Comparison of ENCODE assay signal across 8 cellular contexts in genomic region chr16:661184-661821, GRCh38. TPM values are rescaled to one million over a fixed set of nuclear protein-coding genes. Genes with fewer than 3 reads are reported as not detected.
DNase-seq lines count a peak whose midpoint lies in the region; ATAC-seq, FAIRE-seq and TF ChIP-seq lines count a peak whose summit lies in the region.

No MANE protein-coding gene starts in this region.

- H3K27me3 ChIP-seq in H7 (ENCODE audit: control insufficient read depth, insufficient read depth, low read length) (no peaks in the 10 kb centered on the region), MM.1S (replicated peaks; ENCODE audit: insufficient read depth, low read length) (no peaks in the 10 kb centered on the region), esophagus muscularis mucosa (no peaks in the 10 kb centered on the region), gastrocnemius medialis (no peaks in the 10 kb centered on the region)

- H3K9me3 ChIP-seq in MM.1S (replicated peaks; ENCODE audit: insufficient read depth, low read length), result no peaks in the 10 kb centered on the region
- H3K9me3 ChIP-seq in esophagus muscularis mucosa, result no peaks in the 10 kb centered on the region
- no peaks in the 10 kb centered on the region for H3K9me3 ChIP-seq in gastrocnemius medialis

- in situ Hi-C loops in gastrocnemius medialis (cut with MboI; ENCODE audit: low sequenced_read_pairs in 4 of 4), result no loop called here

- no peaks in the 10 kb centered on the region for H3K79me2 ChIP-seq in MM.1S (ENCODE audit: low read length)

- intact Hi-C loops in esophagus muscularis mucosa (cut with DNase I), result loop anchor here (5.0 kb wide), 1 partner anchor 84 kb away; no protein-coding TSS in a partner anchor
- intact Hi-C loops in gastrocnemius medialis (cut with DNase I; ENCODE audit: low total_unique reads), result loop anchor here (1.0 kb wide), 1 partner anchor 24 kb away; no protein-coding TSS in a partner anchor

- no peaks in the 10 kb centered on the region for H3K9me2 ChIP-seq in MM.1S (replicated peaks; ENCODE audit: insufficient read depth, low read length)

- no peak overlapping the region for H2AFZ ChIP-seq in MM.1S (ENCODE audit: low read length)

- TF ChIP-seq CTCF in MM.1S (IDR thresholded peaks at IDR 0.05; ENCODE audit: low read length) (no peak), esophagus muscularis mucosa (IDR thresholded peaks at IDR 0.05) (peak in 1 of 3 experiments; percentile 6), gastrocnemius medialis (IDR thresholded peaks at IDR 0.05 in 4 of 5, conservative IDR thresholded peaks at IDR 0.05 in 1 of 5) (peak in 1 of 5 experiments; percentile 28)

- H3K9ac ChIP-seq in MM.1S (ENCODE audit: low read length), result no peak overlapping the region; the same call in 1 of the 2 replicates

- 16% methylated on average over 15 of the region's 35 CpGs for WGBS in esophagus muscularis mucosa

- peak overlapping the region; percentile 43 for H3K4me2 ChIP-seq in MM.1S (ENCODE audit: low read depth, low read length)

- TF ChIP-seq EP300 in esophagus muscularis mucosa (IDR thresholded peaks at IDR 0.05), result no peak

- peak in 1 of 2 donors; percentile 39 for ATAC-seq in gastrocnemius medialis

- no peak overlapping the region for H3K27ac ChIP-seq in MM.1S (ENCODE audit: low read length)
- H3K27ac ChIP-seq in esophagus muscularis mucosa (replicated peaks in 1 of 4), result peak overlapping the region; percentile 81 to 85 (median 82)
- peak overlapping the region; percentile 51 to 77 (median 67) for H3K27ac ChIP-seq in gastrocnemius medialis

- H3K4me3 ChIP-seq in H7 (ENCODE audit: insufficient read depth, low read depth, low read length) (no peak overlapping the region), MM.1S (ENCODE audit: low read length) (no peak overlapping the region), esophagus muscularis mucosa (peak overlapping the region; percentile 40 to 49 (median 46)), gastrocnemius medialis (peak overlapping the region in 2 of 4 donors; percentile 7 to 30)

- no peaks in the 10 kb centered on the region for H4K20me1 ChIP-seq in MM.1S (ENCODE audit: insufficient read depth, low read length)

- DNase-seq in H7, result peak; percentile 65
- DNase-seq in MM.1S, result no peak
- no peak for DNase-seq in esophagus muscularis mucosa (ENCODE audit: extremely low spot score)
- no peak for DNase-seq in gastrocnemius medialis
- DNase-seq in GM03348 (ENCODE audit: low spot score), result no peak
- no peak for DNase-seq in NCI-H187 (lab: John Stamatoyannopoulos, UW)
- no peak for DNase-seq in urothelium cell line (ENCODE audit: low spot score)
- DNase-seq in kidney tubule cell (ENCODE audit: low spot score), result no peak

- H3K4me1 ChIP-seq in MM.1S (ENCODE audit: low read length) (peaks cover 8% of the 10 kb centered on the region), esophagus muscularis mucosa (peaks cover 10 to 25% (median 20%) of the 10 kb centered on the region in 4 donors), gastrocnemius medialis (peaks cover 0 to 10% of the 10 kb centered on the region in 2 donors)

- no peak for FAIRE-seq in urothelium cell line (lab: Jason Lieb, UNC)

- TF ChIP-seq POLR2A in esophagus muscularis mucosa (IDR thresholded peaks at IDR 0.05; ENCODE audit: low read depth), result no peak
- TF ChIP-seq POLR2A in gastrocnemius medialis (IDR thresholded peaks at IDR 0.05), result peak in 1 of 2 donors; percentile 1

- no peaks in the 10 kb centered on the region for H3F3A ChIP-seq in MM.1S (ENCODE audit: insufficient read depth, low read length)

- H3K36me3 ChIP-seq in H7 (replicated peaks; ENCODE audit: control insufficient read depth, insufficient read depth, low read length) (no peaks in the 10 kb centered on the region), MM.1S (replicated peaks; ENCODE audit: insufficient read depth, low read length) (no peaks in the 10 kb centered on the region), esophagus muscularis mucosa (peaks cover 0 to 29% (median 21%) of the 10 kb centered on the region in 4 donors), gastrocnemius medialis (no peaks in the 10 kb centered on the region)

RNA-seq across cellular contexts. Expression of gene RHOT2, which starts 6.6 kb away (rescaled TPM):
- 164 and 174 TPM in 2 replicates for total RNA-seq in H7 (2014; rRNA removed; shearing (Covaris generic))
- 10 to 100 TPM; 34.5 to 67.5 (median 58.6) TPM for total RNA-seq in esophagus muscularis mucosa
- total RNA-seq in gastrocnemius medialis, result 10 to 100 TPM; 20.9 to 41.6 (median 27.3) TPM

RNA-seq across cellular contexts. Expression of gene WDR90, which starts 12.1 kb away (rescaled TPM):
- 35.3 and 38.3 TPM in 2 replicates for total RNA-seq in H7 (2014; rRNA removed; shearing (Covaris generic))
- total RNA-seq in esophagus muscularis mucosa, result 10 to 100 TPM in 3 of 4 donors, 1 to 10 TPM in 1; 8.2 to 22.7 (median 16.5) TPM
- 1 to 10 TPM; 2.9 to 9.8 (median 6.5) TPM for total RNA-seq in gastrocnemius medialis

RNA-seq across cellular contexts. Expression of gene RHBDL1, which starts 14.2 kb away (rescaled TPM):
- total RNA-seq in H7 (2014; rRNA removed; shearing (Covaris generic)), result 3.1 and 5.9 TPM in 2 replicates
- total RNA-seq in esophagus muscularis mucosa, result 1 to 10 TPM in 1 of 4 donors, under 1 TPM in 3; 0.17 to 2.0 (median 0.66) TPM
- under 1 TPM in 1 of 4 donors, not detected in 3; 0.31 TPM for total RNA-seq in gastrocnemius medialis

RNA-seq across cellular contexts. Expression of gene STUB1, which starts 18.9 kb away (rescaled TPM):
- 85.3 and 115 TPM in 2 replicates for total RNA-seq in H7 (2014; rRNA removed; shearing (Covaris generic))
- total RNA-seq in esophagus muscularis mucosa, result 100 to 1,000 TPM; 155 to 215 (median 178) TPM
- 100 to 1,000 TPM; 144 to 229 (median 204) TPM for total RNA-seq in gastrocnemius medialis

RNA-seq across cellular contexts. Expression of gene MCRIP2, which starts 19.7 kb away (rescaled TPM):
- 71.5 and 83.1 TPM in 2 replicates for total RNA-seq in H7 (2014; rRNA removed; shearing (Covaris generic))
- total RNA-seq in esophagus muscularis mucosa (10 to 100 TPM; 50.7 to 65.4 (median 59.1) TPM), gastrocnemius medialis (100 to 1,000 TPM in 3 of 4 donors, 10 to 100 TPM in 1; 59.6 to 155 (median 114) TPM)

Comparison
In these comparisons a context has a peak if more than half of its experiments do, and no peak if none do; other contexts are left out.
1. H3K4me3 ChIP-seq: peak in esophagus muscularis mucosa (4 of 4); none in H7 (single experiment) and MM.1S (single experiment).